In genomic region chr7:26620352-26620751, GRCh38 we compare ENCODE assay signal across 12 cellular contexts.
DNase-seq lines count a peak whose midpoint lies in the region; ATAC-seq and TF ChIP-seq lines count a peak whose summit lies in the region.
"Had no signal": no experiment of that assay in that cellular context is flagged by ENCODE, and none has a peak within 500 bp of the region (broad histone marks: within the 10 kb centered on the region; RNA-seq: fewer than 3 reads in every experiment).

No MANE protein-coding gene starts in this region.

- no peaks in the 10 kb centered on the region for H3K27me3 Mint-ChIP-seq in stimulated activated memory B cell treated with anti-CD40 and anti-IgM and Interleukin-4, amounts not matched to agents 10 μg/mL and 1 μg/mL and 100 μg/mL, for 72 hours

- no peaks in the 10 kb centered on the region; the same call in 1 of the 2 replicates for H3K27me3 ChIP-seq in GM06990 (replicated peaks; ENCODE audit: control insufficient read depth, insufficient read depth, low read length)

- TF ChIP-seq CTCF in GM06990 (IDR thresholded peaks at IDR 0.05; ENCODE audit: insufficient read depth, low read length, poor library complexity, severe bottlenecking) (peak; percentile 6), epithelial cell of esophagus (IDR thresholded peaks at IDR 0.05; ENCODE audit: insufficient read depth, low read depth, low read length, missing control alignments) (no peak), GM10248 (IDR thresholded peaks at IDR 0.05; ENCODE audit: control extremely low read depth, extremely low read depth, low read depth, missing control alignments) (no peak)

- H3K4me3 ChIP-seq in GM06990 (replicated peaks; ENCODE audit: low read depth, low read length): no peak overlapping the region
- H3K4me3 ChIP-seq in epithelial cell of esophagus (ENCODE audit: low read length): no peak overlapping the region

- no peaks in the 10 kb centered on the region for H3K4me1 Mint-ChIP-seq in stimulated activated memory B cell treated with anti-CD40 and anti-IgM and Interleukin-4, amounts not matched to agents 10 μg/mL and 1 μg/mL and 100 μg/mL, for 72 hours

- peaks cover 2% of the 10 kb centered on the region for H3K9me3 Mint-ChIP-seq in stimulated activated memory B cell treated with anti-CD40 and anti-IgM and Interleukin-4, amounts not matched to agents 10 μg/mL and 1 μg/mL and 100 μg/mL, for 72 hours

- ATAC-seq in stimulated activated memory B cell treated with anti-CD40 and anti-IgM and Interleukin-4, amounts not matched to agents 10 μg/mL and 1 μg/mL and 100 μg/mL, for 72 hours: no peak
- ATAC-seq: right cardiac atrium had no signal

- POLR2A ChIA-PET in GM10248 (lab: Yijun Ruan, JAX): no interaction called here

- peaks cover 25% of the 10 kb centered on the region for H3K36me3 Mint-ChIP-seq in stimulated activated memory B cell treated with anti-CD40 and anti-IgM and Interleukin-4, amounts not matched to agents 10 μg/mL and 1 μg/mL and 100 μg/mL, for 72 hours

- H3K27ac Mint-ChIP-seq in stimulated activated memory B cell treated with anti-CD40 and anti-IgM and Interleukin-4, amounts not matched to agents 10 μg/mL and 1 μg/mL and 100 μg/mL, for 72 hours: no peak overlapping the region

- CTCF ChIA-PET in GM10248 (lab: Yijun Ruan, JAX): no interaction called here

- H3K4me3 Mint-ChIP-seq in stimulated activated memory B cell treated with anti-CD40 and anti-IgM and Interleukin-4, amounts not matched to agents 10 μg/mL and 1 μg/mL and 100 μg/mL, for 72 hours: no peak overlapping the region

- H3K36me3 ChIP-seq in GM06990 (ENCODE audit: control insufficient read depth, insufficient read depth, low read length): no peaks in the 10 kb centered on the region

- DNase-seq in A172 (ENCODE audit: low spot score): peak; percentile 72
- DNase-seq in GM06990 (ENCODE audit: extremely low read depth, insufficient read length): no peak
- peak; percentile 35 for DNase-seq in NOMO-1 treated with DMSO at 0.1 percent for 48 hours (lab: John Stamatoyannopoulos, UW; ENCODE audit: unreplicated experiment)
- peak; percentile 6 for DNase-seq in epithelial cell of esophagus (ENCODE audit: low read depth)
- no peak for DNase-seq in NCI-H2227 treated with DMSO at 0.1 percent for 48 hours (lab: John Stamatoyannopoulos, UW)
- no peak for DNase-seq in NCI-H345 (lab: John Stamatoyannopoulos, UW)
- no peak for DNase-seq in GM10248 (ENCODE audit: extremely low spot score)
- DNase-seq: activated naive CD4-positive, alpha-beta T cell treated with anti-CD3 and anti-CD28 coated beads, Interleukin-2, amount 50 U/mL, for 16 hours; Kasumi-1; OCI-M1 had no signal

Comparison
In these comparisons a context has a peak if more than half of its experiments do, and no peak if none do; other contexts are left out.
1. DNase-seq: peak in A172 (single experiment), NOMO-1 treated with DMSO at 0.1 percent for 48 hours (single experiment) and epithelial cell of esophagus (single experiment); none in GM06990 (single experiment), NCI-H2227 treated with DMSO at 0.1 percent for 48 hours (single experiment), NCI-H345 (single experiment) and GM10248 (single experiment).